9 cellular contexts compared by ENCODE assay signal in the genomic region with DNA sequence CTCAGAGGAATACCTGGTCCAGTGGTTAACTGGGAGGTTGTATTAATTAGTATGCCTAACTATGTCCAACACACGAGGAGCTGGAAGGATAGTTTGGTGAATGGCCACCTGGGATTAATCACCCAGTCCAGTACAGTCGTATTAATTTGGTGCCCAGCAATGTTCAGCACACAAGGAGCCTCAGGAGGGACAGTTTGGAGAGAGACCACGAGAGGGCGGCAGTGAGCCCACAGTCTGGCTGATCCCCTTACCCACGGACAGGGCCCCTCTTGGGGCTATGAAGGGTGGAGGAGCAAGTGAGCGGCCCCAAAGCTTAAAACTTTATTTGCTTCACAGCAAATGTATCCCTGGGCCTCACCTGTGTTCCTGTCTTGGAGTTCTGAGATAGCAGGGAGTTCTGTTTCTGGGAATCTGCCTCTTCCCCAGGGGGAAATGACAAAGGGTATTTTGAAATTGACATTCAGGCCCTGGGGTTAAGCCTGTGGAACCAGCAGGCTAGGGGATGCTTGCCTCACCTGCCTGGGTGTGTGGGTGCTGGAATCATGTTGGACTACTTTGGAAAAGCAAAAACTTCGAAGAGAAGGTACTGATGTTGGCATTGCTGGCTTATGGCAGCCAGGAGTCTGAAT.
DNase-seq lines count a peak whose midpoint lies in the region; ATAC-seq and TF ChIP-seq lines count a peak whose summit lies in the region.
"Had no signal": no experiment of that assay in that cellular context is flagged by ENCODE, and none has a peak within 500 bp of the region (broad histone marks: within the 10 kb centered on the region; RNA-seq: fewer than 3 reads in every experiment).

No MANE protein-coding gene starts in this region.

- TF ChIP-seq CTCF in WTC11 (IDR thresholded peaks at IDR 0.05) (peak; percentile 70), dorsolateral prefrontal cortex (IDR thresholded peaks at IDR 0.05 in 54 of 56, conservative IDR thresholded peaks at IDR 0.05 in 2 of 56; ENCODE audit: low read depth in 1 of 56, partially characterized antibody in 56 of 56) (peak; percentile 31 to 85 (median 73)), mucosa of descending colon (IDR thresholded peaks at IDR 0.05) (peak; percentile 37), testis (IDR thresholded peaks at IDR 0.05) (peak; percentile 21 to 82 (median 47))

- no peaks in the 10 kb centered on the region for H3K9me3 Mint-ChIP-seq in WTC11
- H3K9me3 Mint-ChIP-seq: T-helper 1 cell treated with Interleukin-12 subunit alpha and Interleukin-12 subunit beta and Interleukin-4 antibody, amounts not matched to agents 30 μg/mL and 1 μg/mL, for 36 hours had no signal

- no peak for TF ChIP-seq POLR2A in testis (IDR thresholded peaks at IDR 0.05)

- H3K27me3 ChIP-seq in dorsolateral prefrontal cortex: no peaks in the 10 kb centered on the region
- H3K27me3 ChIP-seq in testis: no peaks in the 10 kb centered on the region

- H3K4me1 ChIP-seq in mucosa of descending colon (ENCODE audit: low read depth) (no peaks in the 10 kb centered on the region), testis (no peaks in the 10 kb centered on the region)

- CTCF ChIA-PET in WTC11 (lab: Charles Lee): interaction anchor here (0.6 to 6.2 kb wide), 20 partner anchors 8 to 1621 kb away, joined by 3 to 71 read pairs (median 4); a partner anchor contains a TSS

- H3K36me3 Mint-ChIP-seq in WTC11: no peaks in the 10 kb centered on the region

- no peaks in the 10 kb centered on the region for H3K36me3 ChIP-seq in mucosa of descending colon (ENCODE audit: low read depth)
- H3K36me3 ChIP-seq in testis (ENCODE audit: low read depth, missing control alignments): no peaks in the 10 kb centered on the region

- H3K27ac Mint-ChIP-seq in WTC11: no peak overlapping the region
- H3K27ac Mint-ChIP-seq: T-helper 1 cell treated with Interleukin-12 subunit alpha and Interleukin-12 subunit beta and Interleukin-4 antibody, amounts not matched to agents 30 μg/mL and 1 μg/mL, for 36 hours had no signal

- POLR2A ChIA-PET in WTC11 (lab: Charles Lee): no interaction called here

- H3K27ac ChIP-seq in dorsolateral prefrontal cortex (no peak overlapping the region), testis (no peak overlapping the region)

- peak; percentile 6 for DNase-seq in EL
- peak; percentile 8 for DNase-seq in KG1 (lab: John Stamatoyannopoulos, UW)
- DNase-seq in WTC11 (ENCODE audit: low spot score): peak; percentile 85
- peak in 8 of 10 donors; percentile 21 to 65 (median 52) for DNase-seq in dorsolateral prefrontal cortex
- peak in 2 of 3 donors; percentile 62 to 66 for DNase-seq in mucosa of descending colon
- DNase-seq in testis: peak; percentile 80
- no peak for DNase-seq in occipital lobe (lab: John Stamatoyannopoulos, UW)

- intact Hi-C loops in dorsolateral prefrontal cortex (cut with DNase I): loop anchor here in 1 of 2 donors (10.0 kb wide), 1 partner anchor 224 kb away; no protein-coding TSS in a partner anchor
- intact Hi-C loops in mucosa of descending colon (cut with DNase I, micrococcal nuclease): loop anchor here in 1 of 2 donors (10.0 kb wide), 1 partner anchor 226 kb away; a partner anchor contains a TSS
- intact Hi-C loops in testis (cut with DNase I; ENCODE audit: low total_unique reads): no loop called here

- no peaks in the 10 kb centered on the region for H3K9me3 ChIP-seq in mucosa of descending colon
- H3K9me3 ChIP-seq in testis: no peaks in the 10 kb centered on the region

- no peak overlapping the region for H3K4me3 Mint-ChIP-seq in WTC11
- H3K4me3 Mint-ChIP-seq: T-helper 1 cell treated with Interleukin-12 subunit alpha and Interleukin-12 subunit beta and Interleukin-4 antibody, amounts not matched to agents 30 μg/mL and 1 μg/mL, for 36 hours had no signal

- peaks cover 2% of the 10 kb centered on the region; the same call in 1 of the 2 replicates for H3K4me1 Mint-ChIP-seq in WTC11

- WGBS in testis, 2 donors: 36 to 44% methylated on average over 7 of the region's 7 CpGs

- peak; percentile 82 for ATAC-seq in WTC11
- peak; percentile 55 for ATAC-seq in mucosa of descending colon
- ATAC-seq in GM19463 (IDR thresholded peaks at IDR 0.05; ENCODE audit: unreplicated experiment): no peak

- H3K4me3 ChIP-seq in dorsolateral prefrontal cortex: no peak overlapping the region
- H3K4me3 ChIP-seq in mucosa of descending colon: no peak overlapping the region
- no peak overlapping the region for H3K4me3 ChIP-seq in testis

- no peaks in the 10 kb centered on the region; the same call in 1 of the 2 replicates for H3K27me3 Mint-ChIP-seq in WTC11 (ENCODE audit: low read depth)

TF ChIP-seq in WTC11, 78 proteins besides CTCF, POLR2A, EP300 and RAD21 (continues in another document):
- TF ChIP-seq, protein P1, sequence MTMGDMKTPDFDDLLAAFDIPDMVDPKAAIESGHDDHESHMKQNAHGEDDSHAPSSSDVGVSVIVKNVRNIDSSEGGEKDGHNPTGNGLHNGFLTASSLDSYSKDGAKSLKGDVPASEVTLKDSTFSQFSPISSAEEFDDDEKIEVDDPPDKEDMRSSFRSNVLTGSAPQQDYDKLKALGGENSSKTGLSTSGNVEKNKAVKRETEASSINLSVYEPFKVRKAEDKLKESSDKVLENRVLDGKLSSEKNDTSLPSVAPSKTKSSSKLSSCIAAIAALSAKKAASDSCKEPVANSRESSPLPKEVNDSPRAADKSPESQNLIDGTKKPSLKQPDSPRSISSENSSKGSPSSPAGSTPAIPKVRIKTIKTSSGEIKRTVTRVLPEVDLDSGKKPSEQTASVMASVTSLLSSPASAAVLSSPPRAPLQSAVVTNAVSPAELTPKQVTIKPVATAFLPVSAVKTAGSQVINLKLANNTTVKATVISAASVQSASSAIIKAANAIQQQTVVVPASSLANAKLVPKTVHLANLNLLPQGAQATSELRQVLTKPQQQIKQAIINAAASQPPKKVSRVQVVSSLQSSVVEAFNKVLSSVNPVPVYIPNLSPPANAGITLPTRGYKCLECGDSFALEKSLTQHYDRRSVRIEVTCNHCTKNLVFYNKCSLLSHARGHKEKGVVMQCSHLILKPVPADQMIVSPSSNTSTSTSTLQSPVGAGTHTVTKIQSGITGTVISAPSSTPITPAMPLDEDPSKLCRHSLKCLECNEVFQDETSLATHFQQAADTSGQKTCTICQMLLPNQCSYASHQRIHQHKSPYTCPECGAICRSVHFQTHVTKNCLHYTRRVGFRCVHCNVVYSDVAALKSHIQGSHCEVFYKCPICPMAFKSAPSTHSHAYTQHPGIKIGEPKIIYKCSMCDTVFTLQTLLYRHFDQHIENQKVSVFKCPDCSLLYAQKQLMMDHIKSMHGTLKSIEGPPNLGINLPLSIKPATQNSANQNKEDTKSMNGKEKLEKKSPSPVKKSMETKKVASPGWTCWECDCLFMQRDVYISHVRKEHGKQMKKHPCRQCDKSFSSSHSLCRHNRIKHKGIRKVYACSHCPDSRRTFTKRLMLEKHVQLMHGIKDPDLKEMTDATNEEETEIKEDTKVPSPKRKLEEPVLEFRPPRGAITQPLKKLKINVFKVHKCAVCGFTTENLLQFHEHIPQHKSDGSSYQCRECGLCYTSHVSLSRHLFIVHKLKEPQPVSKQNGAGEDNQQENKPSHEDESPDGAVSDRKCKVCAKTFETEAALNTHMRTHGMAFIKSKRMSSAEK (CRISPR knock-in tag; IDR thresholded peaks at IDR 0.05; ENCODE audit: borderline replicate concordance): no peak
- TF ChIP-seq TEAD4 (CRISPR knock-in tag; IDR thresholded peaks at IDR 0.05) (no peak), ZNF232 (CRISPR knock-in tag; IDR thresholded peaks at IDR 0.05) (no peak), NFYB (CRISPR knock-in tag; conservative IDR thresholded peaks at IDR 0.05; ENCODE audit: low read depth) (no peak), CREM (CRISPR knock-in tag; IDR thresholded peaks at IDR 0.05) (no peak), GABPB1 (CRISPR knock-in tag; IDR thresholded peaks at IDR 0.05) (no peak), ZNF219 (CRISPR knock-in tag; IDR thresholded peaks at IDR 0.05; ENCODE audit: borderline replicate concordance) (no peak), FOXP1 (CRISPR knock-in tag; IDR thresholded peaks at IDR 0.05; ENCODE audit: borderline replicate concordance) (no peak), OVOL2 (CRISPR knock-in tag; IDR thresholded peaks at IDR 0.05; ENCODE audit: borderline replicate concordance) (no peak)
- TF ChIP-seq, protein P2, sequence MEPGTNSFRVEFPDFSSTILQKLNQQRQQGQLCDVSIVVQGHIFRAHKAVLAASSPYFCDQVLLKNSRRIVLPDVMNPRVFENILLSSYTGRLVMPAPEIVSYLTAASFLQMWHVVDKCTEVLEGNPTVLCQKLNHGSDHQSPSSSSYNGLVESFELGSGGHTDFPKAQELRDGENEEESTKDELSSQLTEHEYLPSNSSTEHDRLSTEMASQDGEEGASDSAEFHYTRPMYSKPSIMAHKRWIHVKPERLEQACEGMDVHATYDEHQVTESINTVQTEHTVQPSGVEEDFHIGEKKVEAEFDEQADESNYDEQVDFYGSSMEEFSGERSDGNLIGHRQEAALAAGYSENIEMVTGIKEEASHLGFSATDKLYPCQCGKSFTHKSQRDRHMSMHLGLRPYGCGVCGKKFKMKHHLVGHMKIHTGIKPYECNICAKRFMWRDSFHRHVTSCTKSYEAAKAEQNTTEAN (CRISPR knock-in tag; IDR thresholded peaks at IDR 0.05): no peak
- TF ChIP-seq, protein P3, sequence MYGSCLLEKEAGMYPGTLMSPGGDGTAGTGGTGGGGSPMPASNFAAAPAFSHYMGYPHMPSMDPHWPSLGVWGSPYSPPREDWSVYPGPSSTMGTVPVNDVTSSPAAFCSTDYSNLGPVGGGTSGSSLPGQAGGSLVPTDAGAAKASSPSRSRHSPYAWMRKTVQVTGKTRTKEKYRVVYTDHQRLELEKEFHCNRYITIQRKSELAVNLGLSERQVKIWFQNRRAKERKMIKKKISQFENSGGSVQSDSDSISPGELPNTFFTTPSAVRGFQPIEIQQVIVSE (CRISPR knock-in tag; IDR thresholded peaks at IDR 0.05; ENCODE audit: borderline replicate concordance): no peak
- TF ChIP-seq, protein P4, sequence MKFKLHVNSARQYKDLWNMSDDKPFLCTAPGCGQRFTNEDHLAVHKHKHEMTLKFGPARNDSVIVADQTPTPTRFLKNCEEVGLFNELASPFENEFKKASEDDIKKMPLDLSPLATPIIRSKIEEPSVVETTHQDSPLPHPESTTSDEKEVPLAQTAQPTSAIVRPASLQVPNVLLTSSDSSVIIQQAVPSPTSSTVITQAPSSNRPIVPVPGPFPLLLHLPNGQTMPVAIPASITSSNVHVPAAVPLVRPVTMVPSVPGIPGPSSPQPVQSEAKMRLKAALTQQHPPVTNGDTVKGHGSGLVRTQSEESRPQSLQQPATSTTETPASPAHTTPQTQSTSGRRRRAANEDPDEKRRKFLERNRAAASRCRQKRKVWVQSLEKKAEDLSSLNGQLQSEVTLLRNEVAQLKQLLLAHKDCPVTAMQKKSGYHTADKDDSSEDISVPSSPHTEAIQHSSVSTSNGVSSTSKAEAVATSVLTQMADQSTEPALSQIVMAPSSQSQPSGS (CRISPR knock-in tag; IDR thresholded peaks at IDR 0.05; ENCODE audit: borderline replicate concordance, low read depth): no peak
- TF ChIP-seq, protein P5, sequence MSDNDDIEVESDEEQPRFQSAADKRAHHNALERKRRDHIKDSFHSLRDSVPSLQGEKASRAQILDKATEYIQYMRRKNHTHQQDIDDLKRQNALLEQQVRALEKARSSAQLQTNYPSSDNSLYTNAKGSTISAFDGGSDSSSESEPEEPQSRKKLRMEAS (CRISPR knock-in tag; IDR thresholded peaks at IDR 0.05): no peak
